Comparison of ENCODE assay signal across 36 cellular contexts in the genomic region with DNA sequence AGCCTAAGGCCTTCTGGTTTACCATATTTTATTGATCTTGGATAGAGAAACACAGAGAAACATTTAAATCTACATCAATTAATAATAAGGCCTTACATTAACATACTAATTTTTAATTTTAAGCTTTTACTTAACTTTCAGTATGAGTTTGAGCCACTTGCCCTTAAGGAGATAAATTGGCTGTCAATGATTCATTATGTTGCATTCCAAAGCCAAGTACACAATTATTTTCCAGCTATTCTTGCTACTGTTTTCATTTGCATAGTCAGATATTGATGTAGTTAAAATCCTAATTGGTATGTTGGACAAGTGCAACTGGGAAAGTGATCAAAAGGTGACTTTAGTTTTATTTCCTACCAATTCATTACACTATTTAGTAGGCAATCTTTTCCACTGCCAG.
"Had no signal": no experiment of that assay in that cellular context is flagged by ENCODE, and none has a peak within 500 bp of the region (broad histone marks: within the 10 kb centered on the region; RNA-seq: fewer than 3 reads in every experiment).

No MANE protein-coding gene starts in this region.

- H3K4me1 Mint-ChIP-seq: activated B cell treated with CpG ODN at 0.5 μM for 24 hours; activated T-helper 17 cell treated with anti-CD3 and anti-CD28 coated beads, Interleukin-2, amount 50 U/mL, for 72 hours; T-helper 17 cell had no signal

- H3K27ac Mint-ChIP-seq: activated B cell treated with CpG ODN at 0.5 μM for 24 hours; activated CD8-positive, alpha-beta T cell treated with anti-CD3 and anti-CD28 coated beads for 36 hours; activated naive CD8-positive, alpha-beta T cell; activated T-helper 17 cell treated with anti-CD3 and anti-CD28 coated beads, Interleukin-2, amount 50 U/mL, for 72 hours; T-helper 17 cell; T-helper 2 cell treated with Interferon-gamma antibody and Interleukin-4, amounts not matched to agents 5 μg/mL and 100 μg/mL, for 36 hours had no signal

- H3K36me3 ChIP-seq: breast epithelium, cardiac muscle cell, colonic mucosa, WERI-Rb-1 had no signal

- ATAC-seq: activated CD4-positive, CD25-positive, alpha-beta regulatory T cell treated with anti-CD3 and anti-CD28 coated beads, Interleukin-2, amount 50 U/mL, for 24 hours; activated CD8-positive, alpha-beta T cell treated with anti-CD3 and anti-CD28 coated beads for 36 hours; activated T-cell treated with anti-CD3 and anti-CD28 coated beads, Interleukin-2, amount 50 U/mL, for 4 hours; activated T-helper 17 cell treated with anti-CD3 and anti-CD28 coated beads, Interleukin-2, amount 50 U/mL, for 72 hours; heart right ventricle; T-helper 17 cell had no signal

- H3K4me3 ChIP-seq: breast epithelium, cardiac muscle cell, colonic mucosa, esophagus squamous epithelium, heart right ventricle had no signal

- H3K36me3 Mint-ChIP-seq: activated naive CD8-positive, alpha-beta T cell; brain had no signal

- DNase-seq: activated B cell treated with CpG ODN at 0.5 μM for 24 hours; activated CD4-positive, alpha-beta T cell treated with anti-CD3 and anti-CD28 coated beads for 48 hours; activated CD4-positive, alpha-beta T cell treated with anti-CD3 and anti-CD28 coated beads, Interleukin-2, amount 50 U/mL, for 1 hour; activated CD4-positive, alpha-beta T cell treated with anti-CD3 and anti-CD28 coated beads, Interleukin-2, amount 50 U/mL, for 48 hours; activated CD8-positive, alpha-beta memory T cell treated with anti-CD3 and anti-CD28 coated beads for 24 hours; activated CD8-positive, alpha-beta T cell treated with anti-CD3 and anti-CD28 coated beads for 36 hours; activated effector memory CD4-positive, alpha-beta T cell treated with Interleukin-2 at 50 U/mL for 16 hours; activated gamma-delta T cell treated with Interleukin-2 at 50 U/mL for 16 hours; activated naive CD4-positive, alpha-beta T cell treated with anti-CD3 and anti-CD28 coated beads, Interleukin-2, amount 50 U/mL, for 16 hours; activated naive CD4-positive, alpha-beta T cell treated with Interleukin-2 at 50 U/mL for 16 hours; activated T-cell treated with anti-CD3 and anti-CD28 coated beads, Interleukin-2, amount 50 U/mL, for 4 hours; amygdala; aorta; central memory CD4-positive, alpha-beta T cell; cerebellar nuclear complex; colonic mucosa; effector CD8-positive, alpha-beta T cell; esophagus squamous epithelium; foreskin fibroblast; glutamatergic neuron; heart right ventricle; T-helper 1 cell; T-helper 17 cell; T1000; WERI-Rb-1 had no signal

- H3K27ac ChIP-seq: breast epithelium, cardiac muscle cell, colonic mucosa, epithelial cell of prostate, heart right ventricle, WERI-Rb-1 had no signal

- H3K27me3 Mint-ChIP-seq: activated B cell treated with CpG ODN at 0.5 μM for 24 hours; activated naive CD8-positive, alpha-beta T cell; brain had no signal

- H3K4me3 Mint-ChIP-seq: activated B cell treated with CpG ODN at 0.5 μM for 24 hours; activated CD8-positive, alpha-beta T cell treated with anti-CD3 and anti-CD28 coated beads for 36 hours; activated naive CD8-positive, alpha-beta T cell; activated T-cell treated with anti-CD3 and anti-CD28 coated beads, Interleukin-2, amount 50 U/mL, for 4 hours; activated T-helper 17 cell treated with anti-CD3 and anti-CD28 coated beads, Interleukin-2, amount 50 U/mL, for 72 hours; brain; T-helper 17 cell; T-helper 2 cell treated with Interferon-gamma antibody and Interleukin-4, amounts not matched to agents 5 μg/mL and 100 μg/mL, for 36 hours had no signal

- H3K9me3 Mint-ChIP-seq: activated B cell treated with CpG ODN at 0.5 μM for 24 hours; activated CD8-positive, alpha-beta T cell treated with anti-CD3 and anti-CD28 coated beads for 36 hours; activated T-cell treated with anti-CD3 and anti-CD28 coated beads, Interleukin-2, amount 50 U/mL, for 4 hours; activated T-helper 17 cell treated with anti-CD3 and anti-CD28 coated beads, Interleukin-2, amount 50 U/mL, for 72 hours; brain; T-helper 2 cell treated with Interferon-gamma antibody and Interleukin-4, amounts not matched to agents 5 μg/mL and 100 μg/mL, for 36 hours had no signal

- FAIRE-seq: endometrium, endothelial cell of umbilical vein, frontal cortex had no signal

- H3K27me3 ChIP-seq: breast epithelium, cardiac muscle cell, colonic mucosa, esophagus squamous epithelium, heart right ventricle had no signal

- H3K4me1 ChIP-seq: breast epithelium, colonic mucosa, esophagus squamous epithelium, heart right ventricle had no signal

- H3K9me3 ChIP-seq: breast epithelium, colonic mucosa, esophagus squamous epithelium, heart right ventricle had no signal
